Comparison of ENCODE assay signal across 13 cellular contexts in the genomic region with DNA sequence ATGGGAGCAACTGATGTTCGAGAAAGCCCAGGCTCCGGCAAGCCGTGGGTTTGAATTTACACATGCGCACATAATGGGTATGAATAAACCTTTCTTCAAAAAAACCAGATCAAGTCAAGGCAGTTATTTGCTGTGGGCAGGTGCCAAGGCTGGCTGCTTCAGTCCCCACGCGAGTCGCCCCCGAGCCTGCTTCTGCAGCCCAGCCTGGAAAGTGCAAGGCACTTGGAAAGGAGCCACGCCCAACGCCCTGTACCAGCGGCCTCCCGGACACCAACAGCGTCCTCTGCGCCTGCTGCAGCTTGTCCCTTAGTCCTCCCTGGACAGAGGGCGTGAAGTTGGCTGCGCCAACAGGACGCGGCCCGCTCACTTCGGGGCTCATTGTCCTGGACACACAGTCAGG.
DNase-seq lines count a peak whose midpoint lies in the region; ATAC-seq and TF ChIP-seq lines count a peak whose summit lies in the region.
"Had no signal": no experiment of that assay in that cellular context is flagged by ENCODE, and none has a peak within 500 bp of the region (broad histone marks: within the 10 kb centered on the region; RNA-seq: fewer than 3 reads in every experiment).

No MANE protein-coding gene starts in this region.

- peak; percentile 76 to 82 for ATAC-seq in left cardiac atrium
- peak; percentile 52 for ATAC-seq in aorta (ENCODE audit: low FRiP score)

- H3K36me3 ChIP-seq in breast epithelium = no peaks in the 10 kb centered on the region
- H3K36me3 ChIP-seq in neural progenitor cell = no peaks in the 10 kb centered on the region
- no peaks in the 10 kb centered on the region for H3K36me3 ChIP-seq in aorta (ENCODE audit: control insufficient read depth in 1 of 2, insufficient read depth in 2 of 2, low read length in 1 of 2)
- H3K36me3 ChIP-seq in HAP-1 (replicated peaks) = no peaks in the 10 kb centered on the region
- H3K36me3 ChIP-seq: neutrophil had no signal

- H3K9me3 Mint-ChIP-seq in MCF 10A (ENCODE audit: unreplicated experiment) = no peaks in the 10 kb centered on the region
- no peaks in the 10 kb centered on the region for H3K9me3 Mint-ChIP-seq in neural progenitor cell

- H2AFZ ChIP-seq in neural progenitor cell (replicated peaks) = peak overlapping the region; percentile 91

- H3K4me2 ChIP-seq in neural progenitor cell = peak overlapping the region; percentile 76

- WGBS in aorta, 2 donors = 20 to 22% methylated on average over 20 of the region's 20 CpGs

- no peaks in the 10 kb centered on the region for H3K27me3 ChIP-seq in breast epithelium
- peaks cover 28% of the 10 kb centered on the region for H3K27me3 ChIP-seq in neural progenitor cell
- no peaks in the 10 kb centered on the region for H3K27me3 ChIP-seq in aorta (ENCODE audit: control insufficient read depth in 1 of 2, insufficient read depth in 2 of 2, low read length in 1 of 2)
- H3K27me3 ChIP-seq in HAP-1 (ENCODE audit: low read depth) = no peaks in the 10 kb centered on the region; the same call in 1 of the 2 replicates

- no peaks in the 10 kb centered on the region for H3K9me3 ChIP-seq in breast epithelium
- H3K9me3 ChIP-seq in neural progenitor cell (ENCODE audit: low read depth) = no peaks in the 10 kb centered on the region
- H3K9me3 ChIP-seq in aorta (ENCODE audit: control insufficient read depth, low read length) = no peaks in the 10 kb centered on the region
- no peaks in the 10 kb centered on the region for H3K9me3 ChIP-seq in HAP-1
- H3K9me3 ChIP-seq: neutrophil had no signal

- intact Hi-C loops in breast epithelium (cut with DNase I; ENCODE audit: low total_unique reads) = no loop called here
- intact Hi-C loops in MCF 10A (cut with micrococcal nuclease) = no loop called here
- intact Hi-C loops in left cardiac atrium (cut with DNase I) = no loop called here
- intact Hi-C loops in aorta (cut with DNase I) = loop anchor here (5.0 kb wide), 2 partner anchors 64 to 69 kb away; a partner anchor contains a TSS

- no peak overlapping the region for H3K4me3 Mint-ChIP-seq in MCF 10A (ENCODE audit: unreplicated experiment)
- H3K4me3 Mint-ChIP-seq in neural progenitor cell = peak overlapping the region; percentile 72

- H3K9ac ChIP-seq in neural progenitor cell = no peak overlapping the region

- H3K36me3 Mint-ChIP-seq in MCF 10A (ENCODE audit: insufficient read depth, unreplicated experiment) = no peaks in the 10 kb centered on the region
- no peaks in the 10 kb centered on the region for H3K36me3 Mint-ChIP-seq in neural progenitor cell

- in situ Hi-C loops in HAP-1 (cut with MboI; ENCODE audit: low sequenced_read_pairs) = no loop called here
- in situ Hi-C loops in GM13976 (cut with MboI; ENCODE audit: low sequenced_read_pairs, unreplicated experiment) = no loop called here

- no peaks in the 10 kb centered on the region for H3K27me3 Mint-ChIP-seq in MCF 10A (ENCODE audit: insufficient read depth, unreplicated experiment)
- H3K27me3 Mint-ChIP-seq in neural progenitor cell (ENCODE audit: insufficient read depth, low read depth) = peaks cover 5% of the 10 kb centered on the region

- DNase-seq in breast epithelium (ENCODE audit: low spot score in 2 of 2) = peak in 1 of 2 donors; percentile 40
- no peak for DNase-seq in MCF 10A (ENCODE audit: unreplicated experiment)
- peak; percentile 74 for DNase-seq in left cardiac atrium
- peak; percentile 70 for DNase-seq in neural progenitor cell (ENCODE audit: low spot score)
- peak; percentile 55 to 78 for DNase-seq in aorta
- no peak for DNase-seq in HAP-1 (ENCODE audit: low spot score in 2 of 2)
- no peak for DNase-seq in NCI-H1417 (lab: John Stamatoyannopoulos, UW)
- DNase-seq in GM13976 (ENCODE audit: low spot score) = no peak
- DNase-seq: GOT3, NCI-H774, T-helper 1 cell had no signal

- H3K4me1 Mint-ChIP-seq in MCF 10A (ENCODE audit: insufficient read depth, unreplicated experiment) (peaks cover 10% of the 10 kb centered on the region), neural progenitor cell (peaks cover 53% of the 10 kb centered on the region)

- POLR2A ChIA-PET in MCF 10A (lab: Yijun Ruan, JAX) = no interaction called here

- CTCF ChIA-PET in MCF 10A (lab: Yijun Ruan, JAX) = no interaction called here

- H3K79me2 ChIP-seq in neural progenitor cell (ENCODE audit: low read depth) = no peaks in the 10 kb centered on the region

- no peak for TF ChIP-seq POLR2A in breast epithelium (IDR thresholded peaks at IDR 0.05)

- H3K27ac Mint-ChIP-seq in MCF 10A (ENCODE audit: low read depth, unreplicated experiment) (no peak overlapping the region), neural progenitor cell (no peak overlapping the region)

- H4K20me1 ChIP-seq in neural progenitor cell (ENCODE audit: low read depth) = no peaks in the 10 kb centered on the region

- no TSS peak for BruUV-seq in MCF 10A (replicated peaks; lab: Mats Ljungman, UMichigan)

- peaks cover 0 to 4% of the 10 kb centered on the region in 2 donors for H3K4me1 ChIP-seq in breast epithelium
- peaks cover 33% of the 10 kb centered on the region for H3K4me1 ChIP-seq in neural progenitor cell
- H3K4me1 ChIP-seq in aorta (ENCODE audit: control insufficient read depth in 1 of 2, insufficient read depth in 2 of 2, low read length in 2 of 2) = no peaks in the 10 kb centered on the region
- H3K4me1 ChIP-seq in HAP-1 = no peaks in the 10 kb centered on the region; the same call in 1 of the 2 replicates

- peaks cover 37% of the 10 kb centered on the region for H3F3A ChIP-seq in neural progenitor cell (ENCODE audit: low read depth)

- peak overlapping the region in 1 of 2 donors; percentile 67 for H3K27ac ChIP-seq in breast epithelium
- H3K27ac ChIP-seq in neural progenitor cell = no peak overlapping the region
- peak overlapping the region in 1 of 2 donors; percentile 92 for H3K27ac ChIP-seq in aorta (ENCODE audit: low read depth in 1 of 2, low read length in 2 of 2)
- H3K27ac ChIP-seq: foreskin keratinocyte, neutrophil had no signal

- H3K4me3 ChIP-seq in breast epithelium (peak overlapping the region in 2 of 3 donors; percentile 5 to 68), neural progenitor cell (peak overlapping the region; percentile 43), aorta (ENCODE audit: low read length in 2 of 2) (no peak overlapping the region), HAP-1 (no peak overlapping the region)

- TF ChIP-seq CTCF in breast epithelium (IDR thresholded peaks at IDR 0.05) (no peak), MCF 10A (IDR thresholded peaks at IDR 0.05; ENCODE audit: unreplicated experiment) (no peak), neural progenitor cell (IDR thresholded peaks at IDR 0.05) (no peak), GM13976 (IDR thresholded peaks at IDR 0.05; ENCODE audit: borderline replicate concordance, control extremely low read depth, extremely low read depth, insufficient read depth, missing control alignments) (no peak)

Comparison
In these comparisons a context has a peak if more than half of its experiments do, and no peak if none do; other contexts are left out.
1. DNase-seq: peak in left cardiac atrium (single experiment), neural progenitor cell (single experiment) and aorta (2 of 2); none in MCF 10A (single experiment), HAP-1 (0 of 2), NCI-H1417 (0 of 3) and GM13976 (single experiment).
2. H3K4me3 ChIP-seq: peak in breast epithelium (2 of 3) and neural progenitor cell (single experiment); none in aorta (0 of 2) and HAP-1 (single experiment).
3. intact Hi-C loops: an anchor here in aorta (5.0 kb wide); none called in breast epithelium, MCF 10A and left cardiac atrium.